Comparison of ENCODE assay signal across 36 cellular contexts in genomic region chr1:64241069-64241468, GRCh38. TPM values are rescaled to one million over a fixed set of nuclear protein-coding genes. Genes with fewer than 3 reads are reported as not detected.
"Had no signal": no experiment of that assay in that cellular context is flagged by ENCODE, and none has a peak within 500 bp of the region (broad histone marks: within the 10 kb centered on the region; RNA-seq: fewer than 3 reads in every experiment).

No MANE protein-coding gene starts in this region.

- ATAC-seq: left colon; left lung; lower lobe of right lung; mucosa of descending colon; naive thymus-derived CD4-positive, alpha-beta T cell; natural killer cell treated with Interleukin-12 subunit alpha and Interleukin-12 subunit beta and Interleukin-15 and Interleukin-18, amount 100 ng/mL, for 72 hours; pancreas; right cardiac atrium; stimulated activated memory B cell treated with anti-CD40 and anti-IgM and Interleukin-4, amounts not matched to agents 10 μg/mL and 1 μg/mL and 100 μg/mL, for 72 hours; stimulated activated naive CD8-positive, alpha-beta T cell treated with anti-CD3 and anti-CD28 coated beads, Interleukin-15, amount 100 ng/mL, for 72 hours had no signal

- H3K4me3 ChIP-seq: left lung, lower lobe of right lung, mucosa of descending colon, pancreas, prostate gland, sigmoid colon, smooth muscle cell, tibial nerve, uterus had no signal

- H3K27ac ChIP-seq: left lung, lower lobe of right lung, pancreas, prostate gland, sigmoid colon, tibial nerve, uterus had no signal

- DNase-seq: hippocampal formation; kidney glomerular epithelial cell; left colon; left lung; lower lobe of right lung; mammary epithelial cell; mesenchymal stem cell; midbrain; mucosa of descending colon; naive thymus-derived CD4-positive, alpha-beta T cell; pancreas; posterior cingulate gyrus; retina; right cardiac atrium; sigmoid colon; stimulated activated CD4-positive, alpha-beta T cell treated with anti-CD3 and anti-CD28 coated beads, Interleukin-1b, Interleukin-23, amount 100 ng/mL, for 48 hours; stimulated activated CD4-positive, alpha-beta T cell treated with anti-CD3 and anti-CD28 coated beads, Interleukin-2, amount 100 ng/mL, for 48 hours; stimulated activated CD4-positive, alpha-beta T cell treated with anti-CD3 and anti-CD28 coated beads, Interleukin-4, amount 100 ng/mL, for 4 hours; stimulated activated CD8-positive, alpha-beta memory T cell treated with anti-CD3 and anti-CD28 coated beads, Interleukin-4, amount 100 ng/mL, for 48 hours; stimulated activated naive CD4-positive, alpha-beta T cell treated with Interleukin-2 at 50 U/mL for 16 hours; stimulated activated naive CD8-positive, alpha-beta T cell treated with anti-CD3 and anti-CD28 coated beads, Interleukin-15, amount 100 ng/mL, for 72 hours; substantia nigra; uterus had no signal

- H3K4me2 ChIP-seq: smooth muscle cell had no signal

- H3K36me3 ChIP-seq: left lung, lower lobe of right lung, pancreas, prostate gland, sigmoid colon, tibial nerve, uterus had no signal

- H3K4me1 ChIP-seq: left lung, prostate gland, uterus had no signal

- H3K9me3 ChIP-seq: left lung, lower lobe of right lung, mucosa of descending colon, pancreas, prostate gland, sigmoid colon, tibial nerve, uterus had no signal

- FAIRE-seq: keratinocyte had no signal

- H3K27me3 ChIP-seq: left lung, pancreas, sigmoid colon, tibial nerve, uterus had no signal

RNA-seq across cellular contexts. Expression of gene UBE2U, which starts 37.6 kb away (rescaled TPM):
- total RNA-seq: left colon; left lung; liver; lower lobe of right lung; mammary epithelial cell; mucosa of descending colon; myocyte; naive thymus-derived CD4-positive, alpha-beta T cell; natural killer cell treated with Interleukin-12 subunit alpha and Interleukin-12 subunit beta and Interleukin-15 and Interleukin-18, amount 100 ng/mL, for 72 hours; omental fat pad; right cardiac atrium; sigmoid colon; smooth muscle cell; temporal lobe; tibial nerve; ureter; uterus had no signal
- polyA plus RNA-seq: keratinocyte; liver; mammary epithelial cell; naive thymus-derived CD4-positive, alpha-beta T cell; neural cell; right cardiac atrium; sigmoid colon; smooth muscle cell; thymus had no signal
